ENCODE assay signal across 17 cellular contexts in the genomic region with DNA sequence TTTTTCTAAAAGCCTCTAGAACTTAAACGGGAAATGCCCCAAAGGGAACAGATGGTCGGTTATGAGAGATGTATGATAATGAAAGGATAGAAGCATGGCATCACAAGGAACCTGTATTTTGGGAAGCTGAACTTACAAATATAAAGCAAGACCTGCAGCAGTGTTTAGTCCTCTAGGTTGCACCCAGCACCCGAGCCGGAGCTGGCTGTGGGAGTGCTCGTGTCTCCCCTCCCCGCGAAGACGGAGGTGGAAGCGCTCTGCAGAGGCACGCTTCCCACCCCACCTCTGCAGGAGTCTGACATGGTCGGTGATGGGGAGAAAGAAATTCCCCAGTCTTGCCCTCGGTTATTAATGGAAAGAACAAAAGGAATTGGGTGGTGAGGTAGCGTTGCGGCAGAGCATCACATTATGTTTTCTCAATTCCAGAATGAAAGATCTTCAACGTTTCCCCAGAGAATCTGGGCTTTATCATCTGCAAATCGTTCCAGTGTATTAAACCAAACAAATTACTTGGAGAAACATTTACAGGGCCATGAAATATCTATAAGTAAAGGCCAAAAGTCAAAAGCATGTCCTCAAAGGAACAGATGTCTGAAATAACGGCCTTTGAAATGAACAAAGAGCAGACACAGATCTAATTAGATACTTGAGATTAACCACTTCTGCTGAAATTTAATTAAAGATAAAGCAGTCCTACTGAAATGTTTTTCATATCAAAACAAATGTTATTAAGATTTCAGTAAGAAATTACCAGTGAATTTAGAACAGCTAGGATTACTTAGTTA.
"Had no signal": no experiment of that assay in that cellular context is flagged by ENCODE, and none has a peak within 500 bp of the region (broad histone marks: within the 10 kb centered on the region; RNA-seq: fewer than 3 reads in every experiment).

No MANE protein-coding gene starts in this region.

- DNase-seq: activated CD4-positive, alpha-beta T cell treated with anti-CD3 and anti-CD28 coated beads for 1 hour; activated CD8-positive, alpha-beta memory T cell treated with anti-CD3 and anti-CD28 coated beads for 24 hours; activated CD8-positive, alpha-beta memory T cell treated with anti-CD3 and anti-CD28 coated beads, Interleukin-2, amount 50 U/mL, for 48 hours; activated effector memory CD4-positive, alpha-beta T cell treated with Interleukin-2 at 50 U/mL for 16 hours; activated naive CD4-positive, alpha-beta T cell treated with anti-CD3 and anti-CD28 coated beads, Interleukin-2, amount 10 ng/mL, durations not matched to agents 7 days and 5 days; activated T-cell treated with anti-CD3 and anti-CD28 coated beads, Interleukin-2, amount 50 U/mL, for 48 hours; heart right ventricle; immature natural killer cell; left ventricle myocardium superior; nephron progenitor cell; stimulated activated CD4-positive, alpha-beta T cell treated with anti-CD3 and anti-CD28 coated beads, Interleukin-12 subunit alpha, Interleukin-12 subunit beta, amount 100 ng/mL, for 4 hours; stimulated activated CD4-positive, alpha-beta T cell treated with anti-CD3 and anti-CD28 coated beads, Interleukin-1b, Interleukin-23, amount 100 ng/mL, for 48 hours; stimulated activated CD8-positive, alpha-beta memory T cell treated with anti-CD3 and anti-CD28 coated beads, Interleukin-4, amount 100 ng/mL, for 48 hours; stimulated activated naive CD4-positive, alpha-beta T cell; thyroid gland; WERI-Rb-1 had no signal

- H3K4me3 Mint-ChIP-seq: activated naive CD4-positive, alpha-beta T cell treated with anti-CD3 and anti-CD28 coated beads, Interleukin-2, amount 10 ng/mL, durations not matched to agents 7 days and 5 days; immature natural killer cell; nephron progenitor cell had no signal

- H3K4me1 Mint-ChIP-seq: activated naive CD4-positive, alpha-beta T cell treated with anti-CD3 and anti-CD28 coated beads, Interleukin-2, amount 10 ng/mL, durations not matched to agents 7 days and 5 days; immature natural killer cell; nephron progenitor cell had no signal

- FAIRE-seq: frontal cortex had no signal

- H3K9me3 Mint-ChIP-seq: activated naive CD4-positive, alpha-beta T cell treated with anti-CD3 and anti-CD28 coated beads, Interleukin-2, amount 10 ng/mL, durations not matched to agents 7 days and 5 days; immature natural killer cell; nephron progenitor cell had no signal

- H3K27me3 Mint-ChIP-seq: activated naive CD4-positive, alpha-beta T cell treated with anti-CD3 and anti-CD28 coated beads, Interleukin-2, amount 10 ng/mL, durations not matched to agents 7 days and 5 days had no signal

- H3K27ac Mint-ChIP-seq: activated naive CD4-positive, alpha-beta T cell treated with anti-CD3 and anti-CD28 coated beads, Interleukin-2, amount 10 ng/mL, durations not matched to agents 7 days and 5 days; immature natural killer cell; nephron progenitor cell had no signal
